8 cellular contexts compared by ENCODE assay signal in the genomic region with DNA sequence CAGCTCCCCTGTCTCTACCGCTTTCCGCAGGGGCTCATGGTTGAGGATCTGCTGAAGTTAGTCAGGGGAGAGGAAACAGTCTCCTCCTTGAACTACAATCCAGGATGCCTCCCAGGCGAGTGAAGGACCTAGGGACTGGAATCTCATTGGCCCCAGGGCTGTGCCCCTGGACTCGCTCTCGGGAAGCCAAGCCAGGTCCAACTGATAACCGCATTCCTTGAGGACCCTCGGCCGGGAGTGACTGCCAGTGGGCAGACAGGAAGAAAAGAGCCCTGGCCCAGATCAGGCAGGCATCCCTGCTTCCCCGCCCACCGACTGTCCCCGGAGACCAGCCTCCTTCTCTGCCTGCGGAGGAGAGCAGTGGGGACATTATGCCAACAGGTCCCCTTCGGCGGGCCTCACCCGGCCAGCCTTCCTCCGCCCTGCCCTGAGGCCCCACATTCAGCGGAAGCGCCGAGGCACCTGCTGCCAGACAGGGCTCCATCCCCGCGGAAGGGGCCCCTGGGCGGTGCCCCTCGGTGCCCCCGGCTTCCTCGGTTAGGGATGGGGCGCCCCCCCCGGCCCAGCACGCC. TPM values are rescaled to one million over a fixed set of nuclear protein-coding genes. Genes with fewer than 3 reads are reported as not detected.
DNase-seq lines count a peak whose midpoint lies in the region; ATAC-seq, FAIRE-seq and TF ChIP-seq lines count a peak whose summit lies in the region.

No MANE protein-coding gene starts in this region.

- H3F3A ChIP-seq in GM23338 (replicated peaks; ENCODE audit: low read depth): peaks cover 28% of the 10 kb centered on the region

- no peak for TF ChIP-seq POLR2A in erythroblast (IDR thresholded peaks at IDR 0.05; ENCODE audit: low read length)

- H3K27me3 ChIP-seq in GM23338 (ENCODE audit: insufficient read depth) (no peaks in the 10 kb centered on the region), SJSA1 (replicated peaks) (peaks cover 8% of the 10 kb centered on the region), pancreas (no peaks in the 10 kb centered on the region)

- no peak for FAIRE-seq in pancreas (lab: Jason Lieb, UNC)

- no peaks in the 10 kb centered on the region for H3K9me2 ChIP-seq in GM23338 (ENCODE audit: insufficient read depth)

- no peaks in the 10 kb centered on the region for H3K9me3 Mint-ChIP-seq in GM23338

- H3K4me3 Mint-ChIP-seq in GM23338: peak overlapping the region; percentile 76

- H3K27ac ChIP-seq in GM23338 (ENCODE audit: low read depth) (no peak overlapping the region), SJSA1 (no peak overlapping the region), pancreas (no peak overlapping the region)

- in situ Hi-C loops in GM13976 (cut with MboI; ENCODE audit: low sequenced_read_pairs, unreplicated experiment): no loop called here

- H3K9me3 ChIP-seq in SJSA1 (replicated peaks) (no peaks in the 10 kb centered on the region; the same call in 1 of the 2 replicates), pancreas (no peaks in the 10 kb centered on the region)

- DNase-seq in GM23338 (ENCODE audit: low spot score): peak; percentile 64
- DNase-seq in SJSA1 (ENCODE audit: low read depth in 1 of 2, low spot score in 2 of 2): no peak
- peak; percentile 49 to 58 for DNase-seq in erythroblast (lab: John Stamatoyannopoulos, UW)
- peak in 1 of 6 donors; percentile 50 for DNase-seq in pancreas
- no peak for DNase-seq in SKM-1 (lab: John Stamatoyannopoulos, UW; ENCODE audit: unreplicated experiment)
- DNase-seq in GM13976 (ENCODE audit: low spot score): no peak

- ATAC-seq in GM23338: peak; percentile 30
- ATAC-seq in pancreas: peak in 3 of 4 donors; percentile 8 to 13 (median 12)
- no peak for ATAC-seq in HG03196 (IDR thresholded peaks at IDR 0.05; ENCODE audit: unreplicated experiment)
- no peak for ATAC-seq in GM18861 (IDR thresholded peaks at IDR 0.05; ENCODE audit: unreplicated experiment)

- H4K20me1 ChIP-seq in GM23338 (replicated peaks; ENCODE audit: insufficient read depth): 0 out of 2 replicates have a peak, but pooled peaks cover 3% of the 10 kb centered on the region

- H3K79me2 ChIP-seq in GM23338 (replicated peaks; ENCODE audit: insufficient read depth): peaks cover 33% of the 10 kb centered on the region

- intact Hi-C loops in pancreas (cut with DNase I): no loop called here

- H2AFZ ChIP-seq in GM23338: 0 out of 2 replicates have a peak overlapping the region, but pooled peaks have one; percentile 28

- H3K4me2 ChIP-seq in GM23338: peak overlapping the region; percentile 84

- H3K36me3 ChIP-seq in GM23338 (ENCODE audit: insufficient read depth) (no peaks in the 10 kb centered on the region; the same call in 1 of the 2 replicates), SJSA1 (no peaks in the 10 kb centered on the region), pancreas (no peaks in the 10 kb centered on the region)

- peaks cover 61% of the 10 kb centered on the region for H3K4me1 Mint-ChIP-seq in GM23338

- H3K4me3 ChIP-seq in GM23338 (peak overlapping the region; percentile 68), SJSA1 (peak overlapping the region; percentile 46), pancreas (peak overlapping the region; percentile 43 to 69 (median 52))

- H3K27me3 Mint-ChIP-seq in GM23338 (ENCODE audit: insufficient read depth, low read depth, poor library complexity): peaks cover 36% of the 10 kb centered on the region

- TF ChIP-seq CTCF in GM23338 (conservative IDR thresholded peaks at IDR 0.05; ENCODE audit: low read depth in 2 of 2): no peak
- TF ChIP-seq CTCF in pancreas (IDR thresholded peaks at IDR 0.05): no peak
- no peak for TF ChIP-seq CTCF in GM13976 (IDR thresholded peaks at IDR 0.05; ENCODE audit: borderline replicate concordance, control extremely low read depth, extremely low read depth, insufficient read depth, missing control alignments)

- peaks cover 9% of the 10 kb centered on the region; the same call in 2 of the 3 replicates for H3K36me3 Mint-ChIP-seq in GM23338 (ENCODE audit: low read depth)

- H3K27ac Mint-ChIP-seq in GM23338: no peak overlapping the region

- 9 to 15% methylated on average over 24 to 28 of the region's 28 CpGs for WGBS in pancreas, 2 donors

- H3K4me1 ChIP-seq in GM23338 (ENCODE audit: insufficient read depth): peaks cover 44% of the 10 kb centered on the region
- H3K4me1 ChIP-seq in SJSA1 (replicated peaks): peaks cover 15% of the 10 kb centered on the region
- peaks cover 0 to 11% (median 7%) of the 10 kb centered on the region in 3 donors for H3K4me1 ChIP-seq in pancreas

TF ChIP-seq in GM23338, 12 proteins besides CTCF, POLR2A, EP300 and RAD21 (continues in another document):
- no peak for TF ChIP-seq EZH2phosphoT487 (IDR thresholded peaks at IDR 0.05; ENCODE audit: unreplicated experiment)
- no peak for TF ChIP-seq CREB1 (CRISPR knock-in tag; IDR thresholded peaks at IDR 0.05; ENCODE audit: low read depth)
- TF ChIP-seq ETS1 (IDR thresholded peaks at IDR 0.05): no peak
- TF ChIP-seq, protein P1, sequence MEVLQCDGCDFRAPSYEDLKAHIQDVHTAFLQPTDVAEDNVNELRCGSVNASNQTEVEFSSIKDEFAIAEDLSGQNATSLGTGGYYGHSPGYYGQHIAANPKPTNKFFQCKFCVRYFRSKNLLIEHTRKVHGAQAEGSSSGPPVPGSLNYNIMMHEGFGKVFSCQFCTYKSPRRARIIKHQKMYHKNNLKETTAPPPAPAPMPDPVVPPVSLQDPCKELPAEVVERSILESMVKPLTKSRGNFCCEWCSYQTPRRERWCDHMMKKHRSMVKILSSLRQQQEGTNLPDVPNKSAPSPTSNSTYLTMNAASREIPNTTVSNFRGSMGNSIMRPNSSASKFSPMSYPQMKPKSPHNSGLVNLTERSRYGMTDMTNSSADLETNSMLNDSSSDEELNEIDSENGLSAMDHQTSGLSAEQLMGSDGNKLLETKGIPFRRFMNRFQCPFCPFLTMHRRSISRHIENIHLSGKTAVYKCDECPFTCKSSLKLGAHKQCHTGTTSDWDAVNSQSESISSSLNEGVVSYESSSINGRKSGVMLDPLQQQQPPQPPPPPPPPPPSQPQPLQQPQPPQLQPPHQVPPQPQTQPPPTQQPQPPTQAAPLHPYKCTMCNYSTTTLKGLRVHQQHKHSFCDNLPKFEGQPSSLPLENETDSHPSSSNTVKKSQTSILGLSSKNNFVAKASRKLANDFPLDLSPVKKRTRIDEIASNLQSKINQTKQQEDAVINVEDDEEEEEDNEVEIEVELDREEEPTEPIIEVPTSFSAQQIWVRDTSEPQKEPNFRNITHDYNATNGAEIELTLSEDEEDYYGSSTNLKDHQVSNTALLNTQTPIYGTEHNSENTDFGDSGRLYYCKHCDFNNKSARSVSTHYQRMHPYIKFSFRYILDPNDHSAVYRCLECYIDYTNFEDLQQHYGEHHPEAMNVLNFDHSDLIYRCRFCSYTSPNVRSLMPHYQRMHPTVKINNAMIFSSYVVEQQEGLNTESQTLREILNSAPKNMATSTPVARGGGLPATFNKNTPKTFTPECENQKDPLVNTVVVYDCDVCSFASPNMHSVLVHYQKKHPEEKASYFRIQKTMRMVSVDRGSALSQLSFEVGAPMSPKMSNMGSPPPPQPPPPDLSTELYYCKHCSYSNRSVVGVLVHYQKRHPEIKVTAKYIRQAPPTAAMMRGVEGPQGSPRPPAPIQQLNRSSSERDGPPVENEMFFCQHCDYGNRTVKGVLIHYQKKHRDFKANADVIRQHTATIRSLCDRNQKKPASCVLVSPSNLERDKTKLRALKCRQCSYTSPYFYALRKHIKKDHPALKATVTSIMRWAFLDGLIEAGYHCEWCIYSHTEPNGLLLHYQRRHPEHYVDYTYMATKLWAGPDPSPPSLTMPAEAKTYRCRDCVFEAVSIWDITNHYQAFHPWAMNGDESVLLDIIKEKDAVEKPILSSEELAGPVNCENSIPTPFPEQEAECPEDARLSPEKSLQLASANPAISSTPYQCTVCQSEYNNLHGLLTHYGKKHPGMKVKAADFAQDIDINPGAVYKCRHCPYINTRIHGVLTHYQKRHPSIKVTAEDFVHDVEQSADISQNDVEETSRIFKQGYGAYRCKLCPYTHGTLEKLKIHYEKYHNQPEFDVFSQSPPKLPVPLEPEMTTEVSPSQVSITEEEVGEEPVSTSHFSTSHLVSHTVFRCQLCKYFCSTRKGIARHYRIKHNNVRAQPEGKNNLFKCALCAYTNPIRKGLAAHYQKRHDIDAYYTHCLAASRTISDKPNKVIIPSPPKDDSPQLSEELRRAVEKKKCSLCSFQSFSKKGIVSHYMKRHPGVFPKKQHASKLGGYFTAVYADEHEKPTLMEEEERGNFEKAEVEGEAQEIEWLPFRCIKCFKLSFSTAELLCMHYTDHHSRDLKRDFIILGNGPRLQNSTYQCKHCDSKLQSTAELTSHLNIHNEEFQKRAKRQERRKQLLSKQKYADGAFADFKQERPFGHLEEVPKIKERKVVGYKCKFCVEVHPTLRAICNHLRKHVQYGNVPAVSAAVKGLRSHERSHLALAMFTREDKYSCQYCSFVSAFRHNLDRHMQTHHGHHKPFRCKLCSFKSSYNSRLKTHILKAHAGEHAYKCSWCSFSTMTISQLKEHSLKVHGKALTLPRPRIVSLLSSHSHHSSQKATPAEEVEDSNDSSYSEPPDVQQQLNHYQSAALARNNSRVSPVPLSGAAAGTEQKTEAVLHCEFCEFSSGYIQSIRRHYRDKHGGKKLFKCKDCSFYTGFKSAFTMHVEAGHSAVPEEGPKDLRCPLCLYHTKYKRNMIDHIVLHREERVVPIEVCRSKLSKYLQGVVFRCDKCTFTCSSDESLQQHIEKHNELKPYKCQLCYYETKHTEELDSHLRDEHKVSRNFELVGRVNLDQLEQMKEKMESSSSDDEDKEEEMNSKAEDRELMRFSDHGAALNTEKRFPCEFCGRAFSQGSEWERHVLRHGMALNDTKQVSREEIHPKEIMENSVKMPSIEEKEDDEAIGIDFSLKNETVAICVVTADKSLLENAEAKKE (CRISPR knock-in tag; IDR thresholded peaks at IDR 0.05): no peak
- TF ChIP-seq NANOG (IDR thresholded peaks at IDR 0.05; ENCODE audit: borderline replicate concordance): no peak
- TF ChIP-seq ZNF331 (CRISPR knock-in tag; IDR thresholded peaks at IDR 0.05; ENCODE audit: low read depth): no peak
- no peak for TF ChIP-seq STAT1 (IDR thresholded peaks at IDR 0.05; ENCODE audit: unreplicated experiment)

RNA-seq across cellular contexts. Expression of gene LRRC75A, which starts 0.8 kb away (rescaled TPM):
- 22.3 and 26.2 TPM in 2 replicates for total RNA-seq in GM23338 (2014; rRNA removed; shearing (Covaris generic))
- 5.2 and 5.3 TPM in 2 replicates for polyA plus RNA-seq in GM23338 (2016; fragmentation: Nextera tagmentation; extraction: Ambion mirVana)
- total RNA-seq in SJSA1 (2014; rRNA removed; shearing (Covaris generic)): 0.39 TPM in 1 of 2 replicates, not detected in the other
- 1 to 10 TPM in 5 of 6 donors, under 1 TPM in 1; 0.95 to 2.7 (median 1.5) TPM for total RNA-seq in pancreas
- 1 to 10 TPM; 2.3 to 4.0 TPM for polyA plus RNA-seq in pancreas

Comparison
In these comparisons a context has a peak if more than half of its experiments do, and no peak if none do; other contexts are left out.
1. ATAC-seq: peak in GM23338 (single experiment) and pancreas (3 of 4); none in HG03196 (single experiment) and GM18861 (single experiment).
2. DNase-seq: peak in GM23338 (single experiment) and erythroblast (2 of 2); none in SJSA1 (0 of 2), SKM-1 (single experiment) and GM13976 (single experiment).
3. Peak in every context shown above with its lines, with median percentiles within 50 percentile points of each other: H3K4me3 ChIP-seq.